In the genomic region with DNA sequence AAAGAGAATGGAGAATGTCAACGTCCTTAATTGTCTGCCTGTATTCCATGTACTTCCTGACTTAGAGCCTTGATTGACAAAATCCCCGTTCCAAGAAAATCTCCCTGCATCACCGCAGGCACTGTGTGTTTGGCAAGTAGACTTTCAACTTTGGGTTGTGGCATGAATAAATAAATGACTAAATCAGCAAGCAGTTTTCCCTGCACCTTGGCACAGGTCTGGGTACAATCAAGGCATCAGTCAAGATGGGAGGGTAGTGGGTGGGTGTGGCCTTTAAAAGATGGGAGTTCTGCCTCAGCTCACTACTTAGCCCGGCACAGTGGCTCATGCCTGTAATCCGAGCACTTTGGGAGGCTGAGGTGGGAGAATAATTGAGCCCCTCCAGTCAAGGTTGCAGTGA, we compare ENCODE assay signal across 16 cellular contexts.
DNase-seq lines count a peak whose midpoint lies in the region; ATAC-seq and TF ChIP-seq lines count a peak whose summit lies in the region.
"Had no signal": no experiment of that assay in that cellular context is flagged by ENCODE, and none has a peak within 500 bp of the region (broad histone marks: within the 10 kb centered on the region; RNA-seq: fewer than 3 reads in every experiment).

No MANE protein-coding gene starts in this region.

- TF ChIP-seq EP300 in transverse colon (IDR thresholded peaks at IDR 0.05; ENCODE audit: low read depth) = no peak

- H3K27me3 ChIP-seq in H7 (ENCODE audit: control insufficient read depth, insufficient read depth, low read length) (peaks cover 19% of the 10 kb centered on the region), transverse colon (peaks cover 18% of the 10 kb centered on the region), spleen (replicated peaks in 1 of 7) (peaks cover 0 to 38% (median 10%) of the 10 kb centered on the region in 7 donors)
- H3K27me3 ChIP-seq: BLaER1 treated with 17β-estradiol and CSF1 and Interleukin-3, amounts not matched to agents 10 nM and 100 nM had no signal

- H3K27ac Mint-ChIP-seq in MCF 10A (ENCODE audit: low read depth, unreplicated experiment) = no peak overlapping the region
- H3K27ac Mint-ChIP-seq: CD8-positive, alpha-beta T cell had no signal

- H3K9me3 ChIP-seq in mucosa of descending colon (no peaks in the 10 kb centered on the region), transverse colon (no peaks in the 10 kb centered on the region), spleen (no peaks in the 10 kb centered on the region)
- H3K9me3 ChIP-seq: A549, HAP-1 had no signal

- WGBS in transverse colon (ENCODE audit: low coverage in 1 of 2), 2 donors = 64% methylated on average over 5 of the region's 5 CpGs; no CpG with 5 or more reads in 1 of the 2 donors
- 75 to 83% (median 77%) methylated on average over 5 of the region's 5 CpGs for WGBS in spleen, 5 donors

- no peak overlapping the region for H3K4me3 Mint-ChIP-seq in MCF 10A (ENCODE audit: unreplicated experiment)
- H3K4me3 Mint-ChIP-seq: CD8-positive, alpha-beta T cell had no signal

- in situ Hi-C loops in transverse colon (cut with MboI; ENCODE audit: low pct_ligation_motif_present in 1 of 4, low pct_unique_long_range_greater_than_20kb in 1 of 4, low sequenced_read_pairs in 3 of 4) = no loop called here

- H3K36me3 ChIP-seq in H7 (replicated peaks; ENCODE audit: control insufficient read depth, insufficient read depth, low read length) (no peaks in the 10 kb centered on the region), mucosa of descending colon (ENCODE audit: low read depth) (no peaks in the 10 kb centered on the region), transverse colon (no peaks in the 10 kb centered on the region), spleen (no peaks in the 10 kb centered on the region)
- H3K36me3 ChIP-seq: BLaER1 treated with 17β-estradiol and CSF1 and Interleukin-3, amounts not matched to agents 10 nM and 100 nM; HAP-1 had no signal

- H3K36me3 Mint-ChIP-seq in MCF 10A (ENCODE audit: insufficient read depth, unreplicated experiment) = no peaks in the 10 kb centered on the region
- H3K36me3 Mint-ChIP-seq: CD8-positive, alpha-beta T cell had no signal

- peaks cover 5% of the 10 kb centered on the region for H3K9me3 Mint-ChIP-seq in MCF 10A (ENCODE audit: unreplicated experiment)

- ATAC-seq in esophagus mucosa (peak; percentile 25), mucosa of descending colon (peak; percentile 46)
- ATAC-seq: A549; CD8-positive, alpha-beta T cell had no signal

- H3K4me1 Mint-ChIP-seq in MCF 10A (ENCODE audit: insufficient read depth, unreplicated experiment) = no peaks in the 10 kb centered on the region

- TF ChIP-seq POLR2A in transverse colon (IDR thresholded peaks at IDR 0.05) (no peak), spleen (IDR thresholded peaks at IDR 0.05) (no peak)

- H3K4me3 ChIP-seq in H7 (ENCODE audit: insufficient read depth, low read depth, low read length) = no peak overlapping the region
- no peak overlapping the region for H3K4me3 ChIP-seq in mucosa of descending colon
- H3K4me3 ChIP-seq in transverse colon = no peak overlapping the region
- no peak overlapping the region for H3K4me3 ChIP-seq in spleen
- H3K4me3 ChIP-seq: A549; BLaER1 treated with 17β-estradiol and CSF1 and Interleukin-3, amounts not matched to agents 10 nM and 100 nM; HAP-1 had no signal

- intact Hi-C loops in mucosa of descending colon (cut with DNase I, micrococcal nuclease) (loop anchor here in 1 of 2 donors (10.0 kb wide), 1 partner anchor 300 kb away; no protein-coding TSS in a partner anchor), transverse colon (cut with DNase I; ENCODE audit: low total_unique reads) (no loop called here), spleen (cut with DNase I; ENCODE audit: low total_unique reads) (loop anchor here (5.0 kb wide), 1 partner anchor 528 kb away; no protein-coding TSS in a partner anchor), MCF 10A (cut with micrococcal nuclease) (no loop called here)

- H3K27ac ChIP-seq in transverse colon (peak overlapping the region in 2 of 4 donors; percentile 67 to 71), spleen (no peak overlapping the region)
- H3K27ac ChIP-seq: 22Rv1; A549; BLaER1 treated with 17β-estradiol and CSF1 and Interleukin-3, amounts not matched to agents 10 nM and 100 nM had no signal

- peaks cover 10% of the 10 kb centered on the region for H3K27me3 Mint-ChIP-seq in MCF 10A (ENCODE audit: insufficient read depth, unreplicated experiment)

- POLR2A ChIA-PET in MCF 10A (lab: Yijun Ruan, JAX) = no interaction called here

- TF ChIP-seq CTCF in mucosa of descending colon (IDR thresholded peaks at IDR 0.05) (no peak), transverse colon (IDR thresholded peaks at IDR 0.05) (no peak), spleen (IDR thresholded peaks at IDR 0.05 in 8 of 11, conservative IDR thresholded peaks at IDR 0.05 in 3 of 11) (no peak), MCF 10A (IDR thresholded peaks at IDR 0.05; ENCODE audit: unreplicated experiment) (no peak)

- DNase-seq in H7 (peak; percentile 12), mucosa of descending colon (peak in 2 of 3 donors; percentile 36 to 49), transverse colon (peak; percentile 61), spleen (no peak), MCF 10A (ENCODE audit: unreplicated experiment) (no peak), DMS114 treated with DMSO at 0.1 percent for 48 hours (lab: John Stamatoyannopoulos, UW; ENCODE audit: unreplicated experiment) (no peak)
- DNase-seq: Calu3; CD8-positive, alpha-beta T cell; DMS53; DND-41; EL had no signal

- peaks cover 29% of the 10 kb centered on the region for H3K4me1 ChIP-seq in mucosa of descending colon (ENCODE audit: low read depth)
- H3K4me1 ChIP-seq in transverse colon = peaks cover 0 to 31% (median 20%) of the 10 kb centered on the region in 4 donors
- peaks cover 6 to 22% (median 13%) of the 10 kb centered on the region in 6 donors for H3K4me1 ChIP-seq in spleen
- H3K4me1 ChIP-seq: HAP-1 had no signal

- BruUV-seq in MCF 10A (replicated peaks; lab: Mats Ljungman, UMichigan) = no TSS peak

- CTCF ChIA-PET in MCF 10A (lab: Yijun Ruan, JAX) = no interaction called here

Comparison
In these comparisons a context has a peak if more than half of its experiments do, and no peak if none do; other contexts are left out.
1. DNase-seq: peak in H7 (single experiment), mucosa of descending colon (2 of 3) and transverse colon (single experiment); none in spleen (single experiment), MCF 10A (single experiment) and DMS114 treated with DMSO at 0.1 percent for 48 hours (single experiment).